ENCODE assay signal across 1 cellular context in the genomic region with DNA sequence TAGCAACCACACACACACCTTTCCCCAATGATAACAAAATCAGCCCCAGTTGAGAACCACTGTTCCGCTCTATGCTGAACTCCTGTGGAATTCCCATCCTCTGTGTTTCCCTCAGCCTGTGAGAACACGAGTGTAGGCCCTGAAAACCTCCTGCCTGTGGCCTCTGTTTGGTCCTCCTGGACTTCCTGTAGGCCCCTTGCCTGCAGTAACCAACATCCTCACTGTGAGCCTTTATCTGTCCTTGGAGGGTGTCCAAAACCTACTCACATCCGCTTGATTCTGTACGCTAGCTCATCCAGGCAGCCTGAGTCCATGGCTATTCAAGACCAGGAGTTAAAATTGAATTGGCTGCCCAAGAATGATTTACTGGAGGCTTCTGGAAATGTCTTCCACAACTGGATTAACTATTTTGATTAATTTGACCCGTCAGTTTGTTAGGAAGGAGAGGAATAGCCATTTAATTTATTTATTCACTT.
TF ChIP-seq lines count a peak whose summit lies in the region.

No MANE protein-coding gene starts in this region.

TF ChIP-seq in K562, 482 proteins besides CTCF, POLR2A, EP300 and RAD21 (continued from another document and continues in another):
- TF ChIP-seq, protein P1, sequence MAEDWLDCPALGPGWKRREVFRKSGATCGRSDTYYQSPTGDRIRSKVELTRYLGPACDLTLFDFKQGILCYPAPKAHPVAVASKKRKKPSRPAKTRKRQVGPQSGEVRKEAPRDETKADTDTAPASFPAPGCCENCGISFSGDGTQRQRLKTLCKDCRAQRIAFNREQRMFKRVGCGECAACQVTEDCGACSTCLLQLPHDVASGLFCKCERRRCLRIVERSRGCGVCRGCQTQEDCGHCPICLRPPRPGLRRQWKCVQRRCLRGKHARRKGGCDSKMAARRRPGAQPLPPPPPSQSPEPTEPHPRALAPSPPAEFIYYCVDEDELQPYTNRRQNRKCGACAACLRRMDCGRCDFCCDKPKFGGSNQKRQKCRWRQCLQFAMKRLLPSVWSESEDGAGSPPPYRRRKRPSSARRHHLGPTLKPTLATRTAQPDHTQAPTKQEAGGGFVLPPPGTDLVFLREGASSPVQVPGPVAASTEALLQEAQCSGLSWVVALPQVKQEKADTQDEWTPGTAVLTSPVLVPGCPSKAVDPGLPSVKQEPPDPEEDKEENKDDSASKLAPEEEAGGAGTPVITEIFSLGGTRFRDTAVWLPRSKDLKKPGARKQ (CRISPR knock-in tag; IDR thresholded peaks at IDR 0.05), result no peak
- TF ChIP-seq RB1 (IDR thresholded peaks at IDR 0.05; ENCODE audit: low read depth) (no peak), CXXC5 (CRISPR knock-in tag; IDR thresholded peaks at IDR 0.05) (no peak), NFIC (IDR thresholded peaks at IDR 0.05) (peak; percentile 92), MECOM (CRISPR knock-in tag; IDR thresholded peaks at IDR 0.05) (0 out of 2 replicates have a peak, but pooled peaks have one; percentile 51), MEIS2 (IDR thresholded peaks at IDR 0.05; ENCODE audit: partially characterized antibody) (peak; percentile 56), GABPA (tag; conservative IDR thresholded peaks at IDR 0.05; ENCODE audit: low read depth) (peak; percentile 84)
- TF ChIP-seq, protein P2, sequence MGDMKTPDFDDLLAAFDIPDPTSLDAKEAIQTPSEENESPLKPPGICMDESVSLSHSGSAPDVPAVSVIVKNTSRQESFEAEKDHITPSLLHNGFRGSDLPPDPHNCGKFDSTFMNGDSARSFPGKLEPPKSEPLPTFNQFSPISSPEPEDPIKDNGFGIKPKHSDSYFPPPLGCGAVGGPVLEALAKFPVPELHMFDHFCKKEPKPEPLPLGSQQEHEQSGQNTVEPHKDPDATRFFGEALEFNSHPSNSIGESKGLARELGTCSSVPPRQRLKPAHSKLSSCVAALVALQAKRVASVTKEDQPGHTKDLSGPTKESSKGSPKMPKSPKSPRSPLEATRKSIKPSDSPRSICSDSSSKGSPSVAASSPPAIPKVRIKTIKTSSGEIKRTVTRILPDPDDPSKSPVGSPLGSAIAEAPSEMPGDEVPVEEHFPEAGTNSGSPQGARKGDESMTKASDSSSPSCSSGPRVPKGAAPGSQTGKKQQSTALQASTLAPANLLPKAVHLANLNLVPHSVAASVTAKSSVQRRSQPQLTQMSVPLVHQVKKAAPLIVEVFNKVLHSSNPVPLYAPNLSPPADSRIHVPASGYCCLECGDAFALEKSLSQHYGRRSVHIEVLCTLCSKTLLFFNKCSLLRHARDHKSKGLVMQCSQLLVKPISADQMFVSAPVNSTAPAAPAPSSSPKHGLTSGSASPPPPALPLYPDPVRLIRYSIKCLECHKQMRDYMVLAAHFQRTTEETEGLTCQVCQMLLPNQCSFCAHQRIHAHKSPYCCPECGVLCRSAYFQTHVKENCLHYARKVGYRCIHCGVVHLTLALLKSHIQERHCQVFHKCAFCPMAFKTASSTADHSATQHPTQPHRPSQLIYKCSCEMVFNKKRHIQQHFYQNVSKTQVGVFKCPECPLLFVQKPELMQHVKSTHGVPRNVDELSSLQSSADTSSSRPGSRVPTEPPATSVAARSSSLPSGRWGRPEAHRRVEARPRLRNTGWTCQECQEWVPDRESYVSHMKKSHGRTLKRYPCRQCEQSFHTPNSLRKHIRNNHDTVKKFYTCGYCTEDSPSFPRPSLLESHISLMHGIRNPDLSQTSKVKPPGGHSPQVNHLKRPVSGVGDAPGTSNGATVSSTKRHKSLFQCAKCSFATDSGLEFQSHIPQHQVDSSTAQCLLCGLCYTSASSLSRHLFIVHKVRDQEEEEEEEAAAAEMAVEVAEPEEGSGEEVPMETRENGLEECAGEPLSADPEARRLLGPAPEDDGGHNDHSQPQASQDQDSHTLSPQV (IDR thresholded peaks at IDR 0.05), result peak; percentile 63
- TF ChIP-seq, protein P3, sequence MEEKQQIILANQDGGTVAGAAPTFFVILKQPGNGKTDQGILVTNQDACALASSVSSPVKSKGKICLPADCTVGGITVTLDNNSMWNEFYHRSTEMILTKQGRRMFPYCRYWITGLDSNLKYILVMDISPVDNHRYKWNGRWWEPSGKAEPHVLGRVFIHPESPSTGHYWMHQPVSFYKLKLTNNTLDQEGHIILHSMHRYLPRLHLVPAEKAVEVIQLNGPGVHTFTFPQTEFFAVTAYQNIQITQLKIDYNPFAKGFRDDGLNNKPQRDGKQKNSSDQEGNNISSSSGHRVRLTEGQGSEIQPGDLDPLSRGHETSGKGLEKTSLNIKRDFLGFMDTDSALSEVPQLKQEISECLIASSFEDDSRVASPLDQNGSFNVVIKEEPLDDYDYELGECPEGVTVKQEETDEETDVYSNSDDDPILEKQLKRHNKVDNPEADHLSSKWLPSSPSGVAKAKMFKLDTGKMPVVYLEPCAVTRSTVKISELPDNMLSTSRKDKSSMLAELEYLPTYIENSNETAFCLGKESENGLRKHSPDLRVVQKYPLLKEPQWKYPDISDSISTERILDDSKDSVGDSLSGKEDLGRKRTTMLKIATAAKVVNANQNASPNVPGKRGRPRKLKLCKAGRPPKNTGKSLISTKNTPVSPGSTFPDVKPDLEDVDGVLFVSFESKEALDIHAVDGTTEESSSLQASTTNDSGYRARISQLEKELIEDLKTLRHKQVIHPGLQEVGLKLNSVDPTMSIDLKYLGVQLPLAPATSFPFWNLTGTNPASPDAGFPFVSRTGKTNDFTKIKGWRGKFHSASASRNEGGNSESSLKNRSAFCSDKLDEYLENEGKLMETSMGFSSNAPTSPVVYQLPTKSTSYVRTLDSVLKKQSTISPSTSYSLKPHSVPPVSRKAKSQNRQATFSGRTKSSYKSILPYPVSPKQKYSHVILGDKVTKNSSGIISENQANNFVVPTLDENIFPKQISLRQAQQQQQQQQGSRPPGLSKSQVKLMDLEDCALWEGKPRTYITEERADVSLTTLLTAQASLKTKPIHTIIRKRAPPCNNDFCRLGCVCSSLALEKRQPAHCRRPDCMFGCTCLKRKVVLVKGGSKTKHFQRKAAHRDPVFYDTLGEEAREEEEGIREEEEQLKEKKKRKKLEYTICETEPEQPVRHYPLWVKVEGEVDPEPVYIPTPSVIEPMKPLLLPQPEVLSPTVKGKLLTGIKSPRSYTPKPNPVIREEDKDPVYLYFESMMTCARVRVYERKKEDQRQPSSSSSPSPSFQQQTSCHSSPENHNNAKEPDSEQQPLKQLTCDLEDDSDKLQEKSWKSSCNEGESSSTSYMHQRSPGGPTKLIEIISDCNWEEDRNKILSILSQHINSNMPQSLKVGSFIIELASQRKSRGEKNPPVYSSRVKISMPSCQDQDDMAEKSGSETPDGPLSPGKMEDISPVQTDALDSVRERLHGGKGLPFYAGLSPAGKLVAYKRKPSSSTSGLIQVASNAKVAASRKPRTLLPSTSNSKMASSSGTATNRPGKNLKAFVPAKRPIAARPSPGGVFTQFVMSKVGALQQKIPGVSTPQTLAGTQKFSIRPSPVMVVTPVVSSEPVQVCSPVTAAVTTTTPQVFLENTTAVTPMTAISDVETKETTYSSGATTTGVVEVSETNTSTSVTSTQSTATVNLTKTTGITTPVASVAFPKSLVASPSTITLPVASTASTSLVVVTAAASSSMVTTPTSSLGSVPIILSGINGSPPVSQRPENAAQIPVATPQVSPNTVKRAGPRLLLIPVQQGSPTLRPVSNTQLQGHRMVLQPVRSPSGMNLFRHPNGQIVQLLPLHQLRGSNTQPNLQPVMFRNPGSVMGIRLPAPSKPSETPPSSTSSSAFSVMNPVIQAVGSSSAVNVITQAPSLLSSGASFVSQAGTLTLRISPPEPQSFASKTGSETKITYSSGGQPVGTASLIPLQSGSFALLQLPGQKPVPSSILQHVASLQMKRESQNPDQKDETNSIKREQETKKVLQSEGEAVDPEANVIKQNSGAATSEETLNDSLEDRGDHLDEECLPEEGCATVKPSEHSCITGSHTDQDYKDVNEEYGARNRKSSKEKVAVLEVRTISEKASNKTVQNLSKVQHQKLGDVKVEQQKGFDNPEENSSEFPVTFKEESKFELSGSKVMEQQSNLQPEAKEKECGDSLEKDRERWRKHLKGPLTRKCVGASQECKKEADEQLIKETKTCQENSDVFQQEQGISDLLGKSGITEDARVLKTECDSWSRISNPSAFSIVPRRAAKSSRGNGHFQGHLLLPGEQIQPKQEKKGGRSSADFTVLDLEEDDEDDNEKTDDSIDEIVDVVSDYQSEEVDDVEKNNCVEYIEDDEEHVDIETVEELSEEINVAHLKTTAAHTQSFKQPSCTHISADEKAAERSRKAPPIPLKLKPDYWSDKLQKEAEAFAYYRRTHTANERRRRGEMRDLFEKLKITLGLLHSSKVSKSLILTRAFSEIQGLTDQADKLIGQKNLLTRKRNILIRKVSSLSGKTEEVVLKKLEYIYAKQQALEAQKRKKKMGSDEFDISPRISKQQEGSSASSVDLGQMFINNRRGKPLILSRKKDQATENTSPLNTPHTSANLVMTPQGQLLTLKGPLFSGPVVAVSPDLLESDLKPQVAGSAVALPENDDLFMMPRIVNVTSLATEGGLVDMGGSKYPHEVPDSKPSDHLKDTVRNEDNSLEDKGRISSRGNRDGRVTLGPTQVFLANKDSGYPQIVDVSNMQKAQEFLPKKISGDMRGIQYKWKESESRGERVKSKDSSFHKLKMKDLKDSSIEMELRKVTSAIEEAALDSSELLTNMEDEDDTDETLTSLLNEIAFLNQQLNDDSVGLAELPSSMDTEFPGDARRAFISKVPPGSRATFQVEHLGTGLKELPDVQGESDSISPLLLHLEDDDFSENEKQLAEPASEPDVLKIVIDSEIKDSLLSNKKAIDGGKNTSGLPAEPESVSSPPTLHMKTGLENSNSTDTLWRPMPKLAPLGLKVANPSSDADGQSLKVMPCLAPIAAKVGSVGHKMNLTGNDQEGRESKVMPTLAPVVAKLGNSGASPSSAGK (IDR thresholded peaks at IDR 0.05), result peak; percentile 66
- TF ChIP-seq, protein P4, sequence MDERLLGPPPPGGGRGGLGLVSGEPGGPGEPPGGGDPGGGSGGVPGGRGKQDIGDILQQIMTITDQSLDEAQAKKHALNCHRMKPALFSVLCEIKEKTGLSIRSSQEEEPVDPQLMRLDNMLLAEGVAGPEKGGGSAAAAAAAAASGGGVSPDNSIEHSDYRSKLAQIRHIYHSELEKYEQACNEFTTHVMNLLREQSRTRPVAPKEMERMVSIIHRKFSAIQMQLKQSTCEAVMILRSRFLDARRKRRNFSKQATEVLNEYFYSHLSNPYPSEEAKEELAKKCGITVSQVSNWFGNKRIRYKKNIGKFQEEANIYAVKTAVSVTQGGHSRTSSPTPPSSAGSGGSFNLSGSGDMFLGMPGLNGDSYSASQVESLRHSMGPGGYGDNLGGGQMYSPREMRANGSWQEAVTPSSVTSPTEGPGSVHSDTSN (CRISPR knock-in tag; IDR thresholded peaks at IDR 0.05; ENCODE audit: low read depth), result no peak
- TF ChIP-seq, protein P4 (tag; conservative IDR thresholded peaks at IDR 0.05; ENCODE audit: low read depth), result peak; percentile 52; the same call in 1 of the 2 replicates
- TF ChIP-seq, protein P5, sequence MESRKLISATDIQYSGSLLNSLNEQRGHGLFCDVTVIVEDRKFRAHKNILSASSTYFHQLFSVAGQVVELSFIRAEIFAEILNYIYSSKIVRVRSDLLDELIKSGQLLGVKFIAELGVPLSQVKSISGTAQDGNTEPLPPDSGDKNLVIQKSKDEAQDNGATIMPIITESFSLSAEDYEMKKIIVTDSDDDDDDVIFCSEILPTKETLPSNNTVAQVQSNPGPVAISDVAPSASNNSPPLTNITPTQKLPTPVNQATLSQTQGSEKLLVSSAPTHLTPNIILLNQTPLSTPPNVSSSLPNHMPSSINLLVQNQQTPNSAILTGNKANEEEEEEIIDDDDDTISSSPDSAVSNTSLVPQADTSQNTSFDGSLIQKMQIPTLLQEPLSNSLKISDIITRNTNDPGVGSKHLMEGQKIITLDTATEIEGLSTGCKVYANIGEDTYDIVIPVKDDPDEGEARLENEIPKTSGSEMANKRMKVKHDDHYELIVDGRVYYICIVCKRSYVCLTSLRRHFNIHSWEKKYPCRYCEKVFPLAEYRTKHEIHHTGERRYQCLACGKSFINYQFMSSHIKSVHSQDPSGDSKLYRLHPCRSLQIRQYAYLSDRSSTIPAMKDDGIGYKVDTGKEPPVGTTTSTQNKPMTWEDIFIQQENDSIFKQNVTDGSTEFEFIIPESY (CRISPR knock-in tag; IDR thresholded peaks at IDR 0.05), result no peak
